Comparison of ENCODE assay signal across 3 cellular contexts in the genomic region with DNA sequence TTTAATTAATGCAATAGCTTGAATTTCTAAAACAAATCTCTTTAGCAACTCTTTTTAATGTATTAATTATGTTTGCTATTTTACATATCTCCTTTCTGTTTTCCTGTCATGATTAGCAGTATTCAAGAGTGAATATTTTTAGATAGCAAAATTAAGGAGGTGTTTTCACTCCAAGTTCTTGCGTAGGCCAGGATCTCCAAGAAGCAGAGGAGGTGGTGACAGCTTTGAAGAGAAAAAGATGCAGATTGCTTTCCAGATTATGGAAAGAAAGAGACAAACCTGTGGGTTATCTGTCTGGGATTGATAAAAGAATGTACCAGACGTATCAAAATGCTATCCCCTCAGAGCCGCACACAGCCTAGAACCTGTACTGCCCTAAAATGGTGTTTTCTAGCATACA.
"Had no signal": no experiment of that assay in that cellular context is flagged by ENCODE, and none has a peak within 500 bp of the region (broad histone marks: within the 10 kb centered on the region; RNA-seq: fewer than 3 reads in every experiment).

No MANE protein-coding gene starts in this region.

- DNase-seq: IMR-90, KBM-7, KG1 had no signal
